Comparison of ENCODE assay signal across 2 cellular contexts in the genomic region with DNA sequence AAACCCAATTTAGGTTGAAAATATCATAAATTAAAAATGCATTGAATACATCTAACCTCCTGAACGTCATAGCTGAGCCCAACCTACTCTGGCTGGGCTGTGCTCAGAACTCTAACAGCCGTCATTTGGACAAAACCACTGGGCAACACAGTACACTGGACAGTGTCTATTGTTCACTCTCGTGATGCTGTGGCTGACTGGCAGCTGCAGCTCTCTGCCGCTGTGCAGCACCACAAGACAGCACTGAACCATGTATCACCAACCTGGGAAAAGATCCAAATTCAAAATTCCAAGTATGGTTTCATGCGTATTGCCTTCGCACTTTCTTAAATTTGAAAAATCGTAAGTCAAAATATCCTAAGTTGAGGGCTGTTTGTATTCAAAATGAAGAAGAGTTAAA.
TF ChIP-seq lines count a peak whose summit lies in the region.

No MANE protein-coding gene starts in this region.

TF ChIP-seq in HEK293, 187 proteins besides CTCF, POLR2A, EP300 and RAD21 (continued from another document):
- TF ChIP-seq ZNF2 (tag by site-specific recombination; IDR thresholded peaks at IDR 0.05) = no peak
- TF ChIP-seq YY2 (tag by site-specific recombination; IDR thresholded peaks at IDR 0.05) = no peak
- TF ChIP-seq ZNF623 (tag by site-specific recombination; IDR thresholded peaks at IDR 0.05) = no peak
- TF ChIP-seq, protein P1, sequence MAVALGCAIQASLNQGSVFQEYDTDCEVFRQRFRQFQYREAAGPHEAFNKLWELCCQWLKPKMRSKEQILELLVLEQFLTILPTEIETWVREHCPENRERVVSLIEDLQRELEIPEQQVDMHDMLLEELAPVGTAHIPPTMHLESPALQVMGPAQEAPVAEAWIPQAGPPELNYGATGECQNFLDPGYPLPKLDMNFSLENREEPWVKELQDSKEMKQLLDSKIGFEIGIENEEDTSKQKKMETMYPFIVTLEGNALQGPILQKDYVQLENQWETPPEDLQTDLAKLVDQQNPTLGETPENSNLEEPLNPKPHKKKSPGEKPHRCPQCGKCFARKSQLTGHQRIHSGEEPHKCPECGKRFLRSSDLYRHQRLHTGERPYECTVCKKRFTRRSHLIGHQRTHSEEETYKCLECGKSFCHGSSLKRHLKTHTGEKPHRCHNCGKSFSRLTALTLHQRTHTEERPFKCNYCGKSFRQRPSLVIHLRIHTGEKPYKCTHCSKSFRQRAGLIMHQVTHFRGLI (tag by site-specific recombination; IDR thresholded peaks at IDR 0.05) = peak; percentile 75
TF ChIP-seq in HEK293: peak in this region for 1.

TF ChIP-seq in WTC11, 78 proteins besides CTCF, POLR2A, EP300 and RAD21 (continued from another document):
- TF ChIP-seq, protein P2, sequence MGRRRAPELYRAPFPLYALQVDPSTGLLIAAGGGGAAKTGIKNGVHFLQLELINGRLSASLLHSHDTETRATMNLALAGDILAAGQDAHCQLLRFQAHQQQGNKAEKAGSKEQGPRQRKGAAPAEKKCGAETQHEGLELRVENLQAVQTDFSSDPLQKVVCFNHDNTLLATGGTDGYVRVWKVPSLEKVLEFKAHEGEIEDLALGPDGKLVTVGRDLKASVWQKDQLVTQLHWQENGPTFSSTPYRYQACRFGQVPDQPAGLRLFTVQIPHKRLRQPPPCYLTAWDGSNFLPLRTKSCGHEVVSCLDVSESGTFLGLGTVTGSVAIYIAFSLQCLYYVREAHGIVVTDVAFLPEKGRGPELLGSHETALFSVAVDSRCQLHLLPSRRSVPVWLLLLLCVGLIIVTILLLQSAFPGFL (CRISPR knock-in tag; IDR thresholded peaks at IDR 0.05; ENCODE audit: borderline replicate concordance) = no peak
- TF ChIP-seq KAT7 (CRISPR knock-in tag; IDR thresholded peaks at IDR 0.05; ENCODE audit: borderline replicate concordance) (no peak), ZNF138 (CRISPR knock-in tag; conservative IDR thresholded peaks at IDR 0.05) (no peak), SMAD3 (CRISPR knock-in tag; IDR thresholded peaks at IDR 0.05; ENCODE audit: borderline replicate concordance) (no peak), CREM (CRISPR knock-in tag; IDR thresholded peaks at IDR 0.05) (no peak), NFATC4 (CRISPR knock-in tag; IDR thresholded peaks at IDR 0.05) (no peak), ESRRA (CRISPR knock-in tag; IDR thresholded peaks at IDR 0.05; ENCODE audit: borderline replicate concordance) (no peak), PRRX2 (CRISPR knock-in tag; IDR thresholded peaks at IDR 0.05) (no peak), SMAD4 (CRISPR knock-in tag; IDR thresholded peaks at IDR 0.05) (no peak), TCF7 (CRISPR knock-in tag; IDR thresholded peaks at IDR 0.05; ENCODE audit: low read depth) (no peak), RELA (CRISPR knock-in tag; IDR thresholded peaks at IDR 0.05; ENCODE audit: borderline replicate concordance) (no peak), ZNF396 (CRISPR knock-in tag; IDR thresholded peaks at IDR 0.05; ENCODE audit: borderline replicate concordance) (no peak)
- TF ChIP-seq, protein P3, sequence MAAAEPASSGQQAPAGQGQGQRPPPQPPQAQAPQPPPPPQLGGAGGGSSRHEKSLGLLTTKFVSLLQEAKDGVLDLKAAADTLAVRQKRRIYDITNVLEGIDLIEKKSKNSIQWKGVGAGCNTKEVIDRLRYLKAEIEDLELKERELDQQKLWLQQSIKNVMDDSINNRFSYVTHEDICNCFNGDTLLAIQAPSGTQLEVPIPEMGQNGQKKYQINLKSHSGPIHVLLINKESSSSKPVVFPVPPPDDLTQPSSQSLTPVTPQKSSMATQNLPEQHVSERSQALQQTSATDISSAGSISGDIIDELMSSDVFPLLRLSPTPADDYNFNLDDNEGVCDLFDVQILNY (CRISPR knock-in tag; IDR thresholded peaks at IDR 0.05) = no peak
- TF ChIP-seq, protein P4, sequence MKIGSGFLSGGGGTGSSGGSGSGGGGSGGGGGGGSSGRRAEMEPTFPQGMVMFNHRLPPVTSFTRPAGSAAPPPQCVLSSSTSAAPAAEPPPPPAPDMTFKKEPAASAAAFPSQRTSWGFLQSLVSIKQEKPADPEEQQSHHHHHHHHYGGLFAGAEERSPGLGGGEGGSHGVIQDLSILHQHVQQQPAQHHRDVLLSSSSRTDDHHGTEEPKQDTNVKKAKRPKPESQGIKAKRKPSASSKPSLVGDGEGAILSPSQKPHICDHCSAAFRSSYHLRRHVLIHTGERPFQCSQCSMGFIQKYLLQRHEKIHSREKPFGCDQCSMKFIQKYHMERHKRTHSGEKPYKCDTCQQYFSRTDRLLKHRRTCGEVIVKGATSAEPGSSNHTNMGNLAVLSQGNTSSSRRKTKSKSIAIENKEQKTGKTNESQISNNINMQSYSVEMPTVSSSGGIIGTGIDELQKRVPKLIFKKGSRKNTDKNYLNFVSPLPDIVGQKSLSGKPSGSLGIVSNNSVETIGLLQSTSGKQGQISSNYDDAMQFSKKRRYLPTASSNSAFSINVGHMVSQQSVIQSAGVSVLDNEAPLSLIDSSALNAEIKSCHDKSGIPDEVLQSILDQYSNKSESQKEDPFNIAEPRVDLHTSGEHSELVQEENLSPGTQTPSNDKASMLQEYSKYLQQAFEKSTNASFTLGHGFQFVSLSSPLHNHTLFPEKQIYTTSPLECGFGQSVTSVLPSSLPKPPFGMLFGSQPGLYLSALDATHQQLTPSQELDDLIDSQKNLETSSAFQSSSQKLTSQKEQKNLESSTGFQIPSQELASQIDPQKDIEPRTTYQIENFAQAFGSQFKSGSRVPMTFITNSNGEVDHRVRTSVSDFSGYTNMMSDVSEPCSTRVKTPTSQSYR (CRISPR knock-in tag; IDR thresholded peaks at IDR 0.05) = no peak
- TF ChIP-seq, protein P5, sequence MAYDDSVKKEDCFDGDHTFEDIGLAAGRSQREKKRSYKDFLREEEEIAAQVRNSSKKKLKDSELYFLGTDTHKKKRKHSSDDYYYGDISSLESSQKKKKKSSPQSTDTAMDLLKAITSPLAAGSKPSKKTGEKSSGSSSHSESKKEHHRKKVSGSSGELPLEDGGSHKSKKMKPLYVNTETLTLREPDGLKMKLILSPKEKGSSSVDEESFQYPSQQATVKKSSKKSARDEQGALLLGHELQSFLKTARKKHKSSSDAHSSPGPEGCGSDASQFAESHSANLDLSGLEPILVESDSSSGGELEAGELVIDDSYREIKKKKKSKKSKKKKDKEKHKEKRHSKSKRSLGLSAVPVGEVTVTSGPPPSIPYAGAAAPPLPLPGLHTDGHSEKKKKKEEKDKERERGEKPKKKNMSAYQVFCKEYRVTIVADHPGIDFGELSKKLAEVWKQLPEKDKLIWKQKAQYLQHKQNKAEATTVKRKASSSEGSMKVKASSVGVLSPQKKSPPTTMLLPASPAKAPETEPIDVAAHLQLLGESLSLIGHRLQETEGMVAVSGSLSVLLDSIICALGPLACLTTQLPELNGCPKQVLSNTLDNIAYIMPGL (CRISPR knock-in tag; IDR thresholded peaks at IDR 0.05) = no peak
- TF ChIP-seq, protein P6, sequence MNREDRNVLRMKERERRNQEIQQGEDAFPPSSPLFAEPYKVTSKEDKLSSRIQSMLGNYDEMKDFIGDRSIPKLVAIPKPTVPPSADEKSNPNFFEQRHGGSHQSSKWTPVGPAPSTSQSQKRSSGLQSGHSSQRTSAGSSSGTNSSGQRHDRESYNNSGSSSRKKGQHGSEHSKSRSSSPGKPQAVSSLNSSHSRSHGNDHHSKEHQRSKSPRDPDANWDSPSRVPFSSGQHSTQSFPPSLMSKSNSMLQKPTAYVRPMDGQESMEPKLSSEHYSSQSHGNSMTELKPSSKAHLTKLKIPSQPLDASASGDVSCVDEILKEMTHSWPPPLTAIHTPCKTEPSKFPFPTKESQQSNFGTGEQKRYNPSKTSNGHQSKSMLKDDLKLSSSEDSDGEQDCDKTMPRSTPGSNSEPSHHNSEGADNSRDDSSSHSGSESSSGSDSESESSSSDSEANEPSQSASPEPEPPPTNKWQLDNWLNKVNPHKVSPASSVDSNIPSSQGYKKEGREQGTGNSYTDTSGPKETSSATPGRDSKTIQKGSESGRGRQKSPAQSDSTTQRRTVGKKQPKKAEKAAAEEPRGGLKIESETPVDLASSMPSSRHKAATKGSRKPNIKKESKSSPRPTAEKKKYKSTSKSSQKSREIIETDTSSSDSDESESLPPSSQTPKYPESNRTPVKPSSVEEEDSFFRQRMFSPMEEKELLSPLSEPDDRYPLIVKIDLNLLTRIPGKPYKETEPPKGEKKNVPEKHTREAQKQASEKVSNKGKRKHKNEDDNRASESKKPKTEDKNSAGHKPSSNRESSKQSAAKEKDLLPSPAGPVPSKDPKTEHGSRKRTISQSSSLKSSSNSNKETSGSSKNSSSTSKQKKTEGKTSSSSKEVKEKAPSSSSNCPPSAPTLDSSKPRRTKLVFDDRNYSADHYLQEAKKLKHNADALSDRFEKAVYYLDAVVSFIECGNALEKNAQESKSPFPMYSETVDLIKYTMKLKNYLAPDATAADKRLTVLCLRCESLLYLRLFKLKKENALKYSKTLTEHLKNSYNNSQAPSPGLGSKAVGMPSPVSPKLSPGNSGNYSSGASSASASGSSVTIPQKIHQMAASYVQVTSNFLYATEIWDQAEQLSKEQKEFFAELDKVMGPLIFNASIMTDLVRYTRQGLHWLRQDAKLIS (CRISPR knock-in tag; IDR thresholded peaks at IDR 0.05; ENCODE audit: borderline replicate concordance) = no peak
